Comparison of ENCODE assay signal across 1 cellular context in genomic region chr3:9247361-9248231, GRCh38.
TF ChIP-seq lines count a peak whose summit lies in the region.

No MANE protein-coding gene starts in this region.

TF ChIP-seq in GM23338, 12 proteins besides CTCF, POLR2A, EP300 and RAD21 (continued from another document):
- TF ChIP-seq ZNF462 (CRISPR knock-in tag; IDR thresholded peaks at IDR 0.05) = no peak
